Comparison of ENCODE assay signal across 7 cellular contexts in genomic region chr12:31728289-31728916, GRCh38. TPM values are rescaled to one million over a fixed set of nuclear protein-coding genes. Genes with fewer than 3 reads are reported as not detected.
DNase-seq lines count a peak whose midpoint lies in the region; FAIRE-seq and TF ChIP-seq lines count a peak whose summit lies in the region.

No MANE protein-coding gene starts in this region.

- H3K27ac ChIP-seq in SJSA1, result peak overlapping the region; percentile 84
- H3K27ac ChIP-seq in mucosa of rectum (ENCODE audit: low read depth in 2 of 2, low read length in 2 of 2), result peak overlapping the region; percentile 99 to 100
- H3K27ac ChIP-seq in transverse colon, result peak overlapping the region; percentile 96 to 98 (median 97)

- H3K9me3 ChIP-seq in SJSA1 (replicated peaks), result no peaks in the 10 kb centered on the region
- H3K9me3 ChIP-seq in endocrine pancreas (ENCODE audit: control insufficient read depth, low read length), result no peaks in the 10 kb centered on the region
- no peaks in the 10 kb centered on the region for H3K9me3 ChIP-seq in mucosa of rectum (ENCODE audit: control insufficient read depth in 2 of 2, low read length in 2 of 2)
- no peaks in the 10 kb centered on the region for H3K9me3 ChIP-seq in transverse colon

- DNase-seq in GM03348 (ENCODE audit: low spot score), result peak; percentile 53
- DNase-seq in HFFc6, result peak; percentile 0
- peak in 1 of 2 experiments; percentile 69 for DNase-seq in SJSA1 (ENCODE audit: low read depth in 1 of 2, low spot score in 2 of 2)
- DNase-seq in transverse colon, result peak; percentile 62
- no peak for DNase-seq in GM12891 (ENCODE audit: insufficient read length, low spot score)

- TF ChIP-seq CTCF in HFFc6 (IDR thresholded peaks at IDR 0.05) (no peak), transverse colon (IDR thresholded peaks at IDR 0.05) (no peak)

- H3K4me1 ChIP-seq in SJSA1 (replicated peaks) (peaks cover 41% of the 10 kb centered on the region), endocrine pancreas (ENCODE audit: control insufficient read depth, insufficient read depth, low read length) (no peaks in the 10 kb centered on the region), mucosa of rectum (ENCODE audit: control insufficient read depth in 2 of 2, insufficient read depth in 2 of 2, low read length in 2 of 2) (peaks cover 7 to 10% of the 10 kb centered on the region in 2 donors), transverse colon (peaks cover 9 to 33% (median 12%) of the 10 kb centered on the region in 4 donors)

- no peaks in the 10 kb centered on the region for H3K27me3 ChIP-seq in SJSA1 (replicated peaks)
- H3K27me3 ChIP-seq in endocrine pancreas (ENCODE audit: control insufficient read depth, insufficient read depth, low read length), result no peaks in the 10 kb centered on the region
- no peaks in the 10 kb centered on the region for H3K27me3 ChIP-seq in mucosa of rectum (ENCODE audit: control insufficient read depth in 2 of 2, insufficient read depth in 2 of 2, low read length in 2 of 2)
- H3K27me3 ChIP-seq in transverse colon, result no peaks in the 10 kb centered on the region

- peaks cover 41% of the 10 kb centered on the region for H3K4me1 Mint-ChIP-seq in HFFc6 (ENCODE audit: low read depth)

- H3K36me3 ChIP-seq in SJSA1 (no peaks in the 10 kb centered on the region), endocrine pancreas (ENCODE audit: control insufficient read depth, insufficient read depth, low read length) (no peaks in the 10 kb centered on the region), mucosa of rectum (ENCODE audit: control insufficient read depth in 2 of 2, insufficient read depth in 2 of 2, low read length in 2 of 2) (no peaks in the 10 kb centered on the region), transverse colon (no peaks in the 10 kb centered on the region)

- WGBS in transverse colon (ENCODE audit: low coverage in 1 of 2), 2 donors, result 0% methylated on average over 22 of the region's 22 CpGs; no CpG with 5 or more reads in 1 of the 2 donors

- peak overlapping the region; percentile 49 for H3K4me3 ChIP-seq in SJSA1
- peak overlapping the region; percentile 92 for H3K4me3 ChIP-seq in endocrine pancreas (ENCODE audit: control insufficient read depth, insufficient read depth, low read length)
- peak overlapping the region; percentile 96 to 97 for H3K4me3 ChIP-seq in mucosa of rectum (ENCODE audit: low read length in 2 of 2)
- peak overlapping the region; percentile 57 to 79 (median 70) for H3K4me3 ChIP-seq in transverse colon

- peak overlapping the region; percentile 95 for H3K27ac Mint-ChIP-seq in HFFc6

- H3K9ac ChIP-seq in endocrine pancreas (ENCODE audit: control insufficient read depth, insufficient read depth, low read length) (peak overlapping the region; percentile 36), mucosa of rectum (ENCODE audit: low read depth in 1 of 2, low read length in 2 of 2) (peak overlapping the region; percentile 98 to 99)

- TF ChIP-seq POLR2A in transverse colon (IDR thresholded peaks at IDR 0.05), result no peak
- no peak for TF ChIP-seq POLR2A in GM12891 (IDR thresholded peaks at IDR 0.05; ENCODE audit: low read depth, low read length)

- H3K4me3 Mint-ChIP-seq in HFFc6, result peak overlapping the region; percentile 93

- H3K27me3 Mint-ChIP-seq in HFFc6 (ENCODE audit: insufficient read depth), result no peaks in the 10 kb centered on the region

- in situ Hi-C loops in transverse colon (cut with MboI; ENCODE audit: low pct_ligation_motif_present in 1 of 4, low pct_unique_long_range_greater_than_20kb in 1 of 4, low sequenced_read_pairs in 3 of 4), result no loop called here

- peaks cover 18% of the 10 kb centered on the region for H3K36me3 Mint-ChIP-seq in HFFc6 (ENCODE audit: low read depth)

- no peak for TF ChIP-seq EP300 in transverse colon (IDR thresholded peaks at IDR 0.05; ENCODE audit: low read depth)

- peaks cover 16% of the 10 kb centered on the region for H3K9me3 Mint-ChIP-seq in HFFc6

- intact Hi-C loops in transverse colon (cut with DNase I; ENCODE audit: low total_unique reads), result loop anchor here (10.0 kb wide), 1 partner anchor 74 kb away; the partner anchor contains the start of gene ETFBKMT

- FAIRE-seq in GM12891 (lab: Jason Lieb, UNC), result no peak

TF ChIP-seq in GM12891, 5 proteins besides CTCF, POLR2A, EP300 and RAD21:
- TF ChIP-seq TAF1 (IDR thresholded peaks at IDR 0.05; ENCODE audit: low read depth, low read length) (no peak; the same call in 1 of the 2 replicates), POLR2AphosphoS5 (IDR thresholded peaks at IDR 0.05; ENCODE audit: low read depth, low read length) (no peak), PAX5 (IDR thresholded peaks at IDR 0.05; ENCODE audit: insufficient read depth, low read length, severe bottlenecking) (no peak)

RNA-seq across cellular contexts. Expression of gene AMN1, which starts 0.4 kb away (rescaled TPM):
- 1 to 10 TPM; 3.4 to 5.3 (median 4.7) TPM for total RNA-seq in HFFc6 (2021; fragmentation: NEBNext Ultra II Directional; extraction: Animal tissue kit (Norgen Biotek cat#: 25700))
- 14.2 and 14.8 TPM in 2 replicates for total RNA-seq in SJSA1 (2014; rRNA removed; shearing (Covaris generic))
- 10 to 100 TPM in 1 of 4 donors, 1 to 10 TPM in 2, not detected in 1; 5.7 to 10.5 (median 8.7) TPM for total RNA-seq in transverse colon
- polyA plus RNA-seq in GM12891 (2012; ENCODE audit: low read depth, missing spikeins), result 3.4 TPM
